In genomic region chr2:240623531-240624010, GRCh38 we compare ENCODE assay signal across 13 cellular contexts. TPM values are rescaled to one million over a fixed set of nuclear protein-coding genes. Genes with fewer than 3 reads are reported as not detected.
DNase-seq lines count a peak whose midpoint lies in the region; ATAC-seq, FAIRE-seq and TF ChIP-seq lines count a peak whose summit lies in the region.
"Had no signal": no experiment of that assay in that cellular context is flagged by ENCODE, and none has a peak within 500 bp of the region (broad histone marks: within the 10 kb centered on the region; RNA-seq: fewer than 3 reads in every experiment).

No MANE protein-coding gene starts in this region.

- H3K4me1 Mint-ChIP-seq in activated T-cell treated with anti-CD3 and anti-CD28 coated beads, Interleukin-2, amount 50 U/mL, for 72 hours (ENCODE audit: low read depth) = peaks cover 81% of the 10 kb centered on the region

- TF ChIP-seq CTCF in right lobe of liver (IDR thresholded peaks at IDR 0.05) (no peak), foreskin keratinocyte (conservative IDR thresholded peaks at IDR 0.05) (no peak)

- H3K9ac ChIP-seq in BLaER1 treated with 17β-estradiol and CSF1 and Interleukin-3, amounts not matched to agents 10 nM and 100 nM = peak overlapping the region in 4 of 11 experiments; percentile 18 to 71 (median 49); a peak in 4 of 22 replicates

- H3K4me2 ChIP-seq in BLaER1 treated with 17β-estradiol and CSF1 and Interleukin-3, amounts not matched to agents 10 nM and 100 nM = peak overlapping the region; percentile 78 to 94 (median 86)

- 73% methylated on average over 3 of the region's 10 CpGs for WGBS in right lobe of liver (ENCODE audit: insufficient coverage, low coverage, low lambda C conversion rate, missing lambda C conversion rate)

- no peaks in the 10 kb centered on the region for H3K27me3 ChIP-seq in BLaER1 treated with 17β-estradiol and CSF1 and Interleukin-3, amounts not matched to agents 10 nM and 100 nM
- H3K27me3 ChIP-seq in right lobe of liver (no peaks in the 10 kb centered on the region), foreskin keratinocyte (no peaks in the 10 kb centered on the region)

- H3K4me1 ChIP-seq in BLaER1 treated with 17β-estradiol and CSF1 and Interleukin-3, amounts not matched to agents 10 nM and 100 nM = peaks cover 79 to 100% (median 90%) of the 10 kb centered on the region in 10 experiments
- H3K4me1 ChIP-seq in right lobe of liver = no peaks in the 10 kb centered on the region
- H3K4me1 ChIP-seq in foreskin keratinocyte = no peaks in the 10 kb centered on the region

- no peak overlapping the region for H3K4me3 ChIP-seq in BLaER1 treated with 17β-estradiol and CSF1 and Interleukin-3, amounts not matched to agents 10 nM and 100 nM
- H3K4me3 ChIP-seq in right lobe of liver = no peak overlapping the region

- no peak for TF ChIP-seq POLR2A in right lobe of liver (IDR thresholded peaks at IDR 0.05)

- intact Hi-C loops in right lobe of liver (cut with DNase I) = no loop called here

- ATAC-seq in activated T-cell treated with anti-CD3 and anti-CD28 coated beads, Interleukin-2, amount 50 U/mL, for 72 hours (replicated peaks in 1 of 2) = no peak
- ATAC-seq in right lobe of liver (no peak), GM18867 (IDR thresholded peaks at IDR 0.05; ENCODE audit: unreplicated experiment) (no peak), foreskin keratinocyte (no peak)

- peak overlapping the region in 7 of 11 experiments; percentile 45 to 91 (median 86); a peak in 11 of 22 replicates for H3K27ac ChIP-seq in BLaER1 treated with 17β-estradiol and CSF1 and Interleukin-3, amounts not matched to agents 10 nM and 100 nM
- H3K27ac ChIP-seq in right lobe of liver (no peak overlapping the region), foreskin keratinocyte (no peak overlapping the region)

- peaks cover 0 to 6% (median 0%) of the 10 kb centered on the region in 11 experiments; a peak in 5 of 22 replicates for H3K36me3 ChIP-seq in BLaER1 treated with 17β-estradiol and CSF1 and Interleukin-3, amounts not matched to agents 10 nM and 100 nM
- H3K36me3 ChIP-seq in right lobe of liver = no peaks in the 10 kb centered on the region

- DNase-seq in 8988T = peak; percentile 4
- peak in 1 of 2 donors; percentile 27 for DNase-seq in activated T-cell treated with anti-CD3 and anti-CD28 coated beads, Interleukin-2, amount 50 U/mL, for 72 hours
- DNase-seq in right lobe of liver = peak; percentile 17 to 38 (median 36)
- DNase-seq in urothelium cell line (ENCODE audit: low spot score) = no peak
- no peak for DNase-seq in foreskin keratinocyte
- DNase-seq: GOT3; NCI-H1930; NCI-H82; stimulated activated CD4-positive, alpha-beta T cell treated with anti-CD3 and anti-CD28 coated beads, Interleukin-4, amount 100 ng/mL, for 24 hours had no signal

- no peak overlapping the region for H3K27ac Mint-ChIP-seq in activated T-cell treated with anti-CD3 and anti-CD28 coated beads, Interleukin-2, amount 50 U/mL, for 72 hours

- H4K20me1 ChIP-seq in BLaER1 treated with 17β-estradiol and CSF1 and Interleukin-3, amounts not matched to agents 10 nM and 100 nM = no peaks in the 10 kb centered on the region

- FAIRE-seq in urothelium cell line (lab: Jason Lieb, UNC) = no peak
- FAIRE-seq: keratinocyte had no signal

- peaks cover 0 to 5% (median 0%) of the 10 kb centered on the region in 11 experiments; a peak in 4 of 22 replicates for H3K9me3 ChIP-seq in BLaER1 treated with 17β-estradiol and CSF1 and Interleukin-3, amounts not matched to agents 10 nM and 100 nM (replicated peaks in 1 of 11)
- H3K9me3 ChIP-seq in right lobe of liver = no peaks in the 10 kb centered on the region

- H3K9me3 Mint-ChIP-seq in activated T-cell treated with anti-CD3 and anti-CD28 coated beads, Interleukin-2, amount 50 U/mL, for 72 hours = no peaks in the 10 kb centered on the region

- H3K27me3 Mint-ChIP-seq in activated T-cell treated with anti-CD3 and anti-CD28 coated beads, Interleukin-2, amount 50 U/mL, for 72 hours (ENCODE audit: low read depth) = no peaks in the 10 kb centered on the region

- H3K36me3 Mint-ChIP-seq in activated T-cell treated with anti-CD3 and anti-CD28 coated beads, Interleukin-2, amount 50 U/mL, for 72 hours (ENCODE audit: insufficient read depth in 2 of 2) = peaks cover 3 to 5% of the 10 kb centered on the region in 2 donors

- H3K4me3 Mint-ChIP-seq in activated T-cell treated with anti-CD3 and anti-CD28 coated beads, Interleukin-2, amount 50 U/mL, for 72 hours = peak overlapping the region; percentile 80 to 81

RNA-seq across cellular contexts. Expression of gene GPR35, which starts 1.7 kb away (rescaled TPM):
- 10 to 100 TPM; 48.2 to 50.7 TPM for total RNA-seq in activated T-cell treated with anti-CD3 and anti-CD28 coated beads, Interleukin-2, amount 50 U/mL, for 72 hours
- 1 to 10 TPM in 2 of 6 experiments, under 1 TPM in 4; 0.11 to 1.2 (median 0.72) TPM for total RNA-seq in right lobe of liver
- 0.07 TPM in 1 of 2 replicates, not detected in the other for total RNA-seq in foreskin keratinocyte
- polyA plus RNA-seq in foreskin keratinocyte = 0.03 and 0.07 TPM in 2 replicates

RNA-seq across cellular contexts. Expression of gene CAPN10, which starts 37.0 kb away (rescaled TPM):
- 10 to 100 TPM; 36.9 to 43.7 TPM for total RNA-seq in activated T-cell treated with anti-CD3 and anti-CD28 coated beads, Interleukin-2, amount 50 U/mL, for 72 hours
- total RNA-seq in right lobe of liver (10 to 100 TPM in 2 of 6 experiments, 1 to 10 TPM in 4; 7.2 to 13.8 (median 9.1) TPM), foreskin keratinocyte (18.2 and 18.4 TPM in 2 replicates)
- polyA plus RNA-seq in foreskin keratinocyte = 18.6 and 18.7 TPM in 2 replicates

RNA-seq across cellular contexts. Expression of gene RNPEPL1, which starts 55.3 kb away (rescaled TPM):
- total RNA-seq in activated T-cell treated with anti-CD3 and anti-CD28 coated beads, Interleukin-2, amount 50 U/mL, for 72 hours = 10 to 100 TPM; 74.0 to 77.3 TPM
- total RNA-seq in right lobe of liver (100 to 1,000 TPM in 1 of 6 experiments, 10 to 100 TPM in 5; 24.7 to 105 (median 31.0) TPM), foreskin keratinocyte (27.1 and 34.0 TPM in 2 replicates)
- 41.6 and 53.0 TPM in 2 replicates for polyA plus RNA-seq in foreskin keratinocyte

RNA-seq across cellular contexts. Expression of gene AQP12B, which starts 59.1 kb away (rescaled TPM):
- total RNA-seq in activated T-cell treated with anti-CD3 and anti-CD28 coated beads, Interleukin-2, amount 50 U/mL, for 72 hours = not detected
- total RNA-seq in right lobe of liver (not detected), foreskin keratinocyte (not detected in 2 replicates)
- polyA plus RNA-seq in foreskin keratinocyte = not detected in 2 replicates
- total RNA-seq: LHCN-M2 had no signal
- polyA plus RNA-seq: keratinocyte had no signal

Comparison
In these comparisons a context has a peak if more than half of its experiments do, and no peak if none do; other contexts are left out.
1. DNase-seq: peak in 8988T (single experiment) and right lobe of liver (3 of 3); none in urothelium cell line (single experiment) and foreskin keratinocyte (0 of 2).
2. H3K27ac ChIP-seq: peak in BLaER1 treated with 17β-estradiol and CSF1 and Interleukin-3, amounts not matched to agents 10 nM and 100 nM (7 of 11); none in right lobe of liver (0 of 3) and foreskin keratinocyte (single experiment).
3. RNA of gene GPR35, which starts 1.7 kb away (total RNA-seq): 48.2 to 50.7 TPM in activated T-cell treated with anti-CD3 and anti-CD28 coated beads, Interleukin-2, amount 50 U/mL, for 72 hours; 0.11 to 1.2 TPM in right lobe of liver and 0.07 TPM in foreskin keratinocyte; every median in the first group is over 10 times any median in the second.